In genomic region chr15:87348746-87349145, GRCh38 we compare ENCODE assay signal across 19 cellular contexts.
A peak's percentile ranks its signal among the peaks of the same experiment; 100 is the strongest.
DNase-seq lines count a peak whose midpoint lies in the region; ATAC-seq and TF ChIP-seq lines count a peak whose summit lies in the region.
"Had no signal": no experiment of that assay in that cellular context is flagged by ENCODE, and none has a peak within 500 bp of the region (broad histone marks: within the 10 kb centered on the region; RNA-seq: fewer than 3 reads in every experiment).

No MANE protein-coding gene starts in this region.

- no peaks in the 10 kb centered on the region for H3K4me1 ChIP-seq in GM23248 (ENCODE audit: insufficient read depth)
- no peaks in the 10 kb centered on the region for H3K4me1 ChIP-seq in effector memory CD4-positive, alpha-beta T cell (ENCODE audit: control insufficient read depth, insufficient read depth, low read length, poor library complexity, severe bottlenecking)
- H3K4me1 ChIP-seq: ascending aorta, BLaER1, HAP-1 had no signal

- no peak overlapping the region for H3K4me3 ChIP-seq in GM23248
- no peak overlapping the region for H3K4me3 ChIP-seq in choroid plexus epithelial cell (ENCODE audit: low read depth, low read length)
- no peak overlapping the region for H3K4me3 ChIP-seq in effector memory CD4-positive, alpha-beta T cell (ENCODE audit: insufficient read depth, low read depth, low read length, poor library complexity, severe bottlenecking)
- H3K4me3 ChIP-seq: ascending aorta, BLaER1, HAP-1 had no signal

- no peaks in the 10 kb centered on the region for H3K9me3 ChIP-seq in GM23248 (ENCODE audit: low read depth)
- H3K9me3 ChIP-seq in effector memory CD4-positive, alpha-beta T cell (ENCODE audit: control insufficient read depth, low read length), result no peaks in the 10 kb centered on the region
- H3K9me3 ChIP-seq: ascending aorta, BLaER1 had no signal

- in situ Hi-C loops in GM23248 (cut with MboI), result no loop called here

- 10 to 14% methylated on average over 6 of the region's 6 CpGs for WGBS in GM23248 (ENCODE audit: low coverage in 1 of 2, low lambda C conversion rate in 2 of 2, missing lambda C conversion rate in 2 of 2), 2 experiments

- no peak overlapping the region for H2AFZ ChIP-seq in GM23248

- no peak overlapping the region for H3K9ac ChIP-seq in GM23248
- H3K9ac ChIP-seq: BLaER1 had no signal

- no peak overlapping the region for H3K27ac ChIP-seq in GM23248
- H3K27ac ChIP-seq in effector memory CD4-positive, alpha-beta T cell (ENCODE audit: insufficient read depth, low read length, poor library complexity, severe bottlenecking), result no peak overlapping the region
- H3K27ac ChIP-seq: ascending aorta, BLaER1 had no signal

- 0 out of 2 replicates have a peak, but pooled peaks cover 5% of the 10 kb centered on the region for H3F3A ChIP-seq in GM23248 (ENCODE audit: insufficient read depth)

- H3K9me2 ChIP-seq in GM23248 (ENCODE audit: insufficient read depth), result no peaks in the 10 kb centered on the region

- no peaks in the 10 kb centered on the region for H3K36me3 ChIP-seq in GM23248 (ENCODE audit: low read depth)
- H3K36me3 ChIP-seq in effector memory CD4-positive, alpha-beta T cell (ENCODE audit: control insufficient read depth, insufficient read depth, low read length), result no peaks in the 10 kb centered on the region
- H3K36me3 ChIP-seq: ascending aorta, BLaER1, HAP-1 had no signal

- H3K4me2 ChIP-seq in GM23248 (ENCODE audit: unreplicated experiment), result no peak overlapping the region
- H3K4me2 ChIP-seq: BLaER1 had no signal

- peak; percentile 27 for DNase-seq in GM23248
- DNase-seq in NCI-H226, result peak; percentile 48
- DNase-seq in choroid plexus epithelial cell (ENCODE audit: low read depth), result peak; percentile 73
- DNase-seq in non-pigmented ciliary epithelial cell (ENCODE audit: low read depth), result peak; percentile 27
- DNase-seq in CD1c-positive myeloid dendritic cell (ENCODE audit: extremely low spot score), result no peak
- no peak for DNase-seq in effector memory CD4-positive, alpha-beta T cell
- DNase-seq: activated CD4-positive, alpha-beta T cell treated with anti-CD3 and anti-CD28 coated beads, Interleukin-2, amount 10 ng/mL, durations not matched to agents 7 days and 5 days; activated CD8-positive, alpha-beta memory T cell treated with anti-CD3 and anti-CD28 coated beads, Interleukin-2, amount 50 U/mL, for 48 hours; activated naive CD4-positive, alpha-beta T cell treated with Interleukin-2 at 50 U/mL for 16 hours; MM.1S; naive thymus-derived CD8-positive, alpha-beta T cell; NCI-H187 treated with DMSO at 0.1 percent for 48 hours; NCI-H526 treated with DMSO at 0.1 percent for 48 hours; OCI-M1; posterior cingulate gyrus had no signal

- H4K20me1 ChIP-seq in GM23248 (ENCODE audit: insufficient read depth), result no peaks in the 10 kb centered on the region
- H4K20me1 ChIP-seq: BLaER1 had no signal

- H3K27me3 ChIP-seq in GM23248 (replicated peaks; ENCODE audit: insufficient read depth), result peaks cover 14% of the 10 kb centered on the region; the same call in 1 of the 2 replicates
- H3K27me3 ChIP-seq in effector memory CD4-positive, alpha-beta T cell (replicated peaks; ENCODE audit: control insufficient read depth, insufficient read depth, low read length, poor library complexity, severe bottlenecking), result no peaks in the 10 kb centered on the region
- H3K27me3 ChIP-seq: ascending aorta, BLaER1 had no signal

- no peak for ATAC-seq in HG03571 (IDR thresholded peaks at IDR 0.05; ENCODE audit: unreplicated experiment)
- ATAC-seq: naive thymus-derived CD8-positive, alpha-beta T cell had no signal

- no peaks in the 10 kb centered on the region for H3K79me2 ChIP-seq in GM23248 (ENCODE audit: insufficient read depth)

- TF ChIP-seq CTCF in choroid plexus epithelial cell (conservative IDR thresholded peaks at IDR 0.05; ENCODE audit: low read depth, low read length), result no peak

Comparison
In these comparisons a context has a peak if more than half of its experiments do, and no peak if none do; other contexts are left out.
1. DNase-seq: peak in GM23248 (single experiment), NCI-H226 (single experiment), choroid plexus epithelial cell (single experiment) and non-pigmented ciliary epithelial cell (single experiment); none in CD1c-positive myeloid dendritic cell (single experiment) and effector memory CD4-positive, alpha-beta T cell (0 of 3).